In the genomic region with DNA sequence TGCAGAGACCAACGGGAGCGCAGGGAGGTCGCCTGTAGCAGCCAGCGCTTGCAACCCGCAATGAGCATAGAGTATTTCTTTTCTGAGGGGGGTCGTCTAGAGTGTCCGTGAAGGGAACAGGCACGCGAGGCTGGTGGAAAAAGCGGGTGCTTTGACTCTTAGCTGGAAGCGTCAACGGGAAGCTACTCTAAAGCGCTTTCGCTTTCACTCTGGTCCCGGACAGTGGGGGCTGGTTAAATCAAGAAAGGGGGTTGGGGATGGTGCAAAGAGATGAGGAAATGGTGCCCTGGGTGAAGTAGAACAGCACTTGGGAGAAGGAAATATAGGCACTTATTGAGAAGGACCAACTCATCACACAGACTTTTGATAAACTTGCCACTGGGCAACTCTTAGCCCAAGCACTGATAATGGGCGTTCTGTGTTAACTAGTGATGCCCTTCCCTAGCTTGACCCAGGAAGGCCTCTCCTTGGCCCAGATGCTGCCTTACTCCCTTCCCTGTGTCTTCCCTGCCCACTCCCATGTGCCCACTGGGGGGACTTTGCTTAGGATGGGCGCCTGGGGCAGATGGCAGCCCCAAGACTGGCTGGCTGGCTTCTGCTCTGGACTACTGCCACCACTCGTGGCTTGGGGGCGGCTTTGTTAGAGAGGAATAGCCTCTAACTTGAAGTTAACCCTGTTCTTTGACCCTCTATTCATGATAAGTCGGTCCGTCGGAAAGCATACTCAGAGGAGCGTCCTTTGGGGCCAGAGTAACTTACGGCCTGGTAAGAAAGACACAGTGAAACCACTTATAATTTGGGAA, we compare ENCODE assay signal across 8 cellular contexts. TPM values are rescaled to one million over a fixed set of nuclear protein-coding genes. Genes with fewer than 3 reads are reported as not detected.
DNase-seq lines count a peak whose midpoint lies in the region; ATAC-seq and TF ChIP-seq lines count a peak whose summit lies in the region.

No MANE protein-coding gene starts in this region.

- TF ChIP-seq POLR2A in gastroesophageal sphincter (IDR thresholded peaks at IDR 0.05): no peak

- H3K36me3 ChIP-seq in gastroesophageal sphincter (peaks cover 0 to 45% of the 10 kb centered on the region in 2 donors), neutrophil (peaks cover 68% of the 10 kb centered on the region)

- H3K27ac ChIP-seq in gastroesophageal sphincter (peak overlapping the region; percentile 91 to 99 (median 98)), neutrophil (peak overlapping the region; percentile 96)

- H3K27me3 ChIP-seq in gastroesophageal sphincter: no peaks in the 10 kb centered on the region
- no peaks in the 10 kb centered on the region for H3K27me3 ChIP-seq in neutrophil

- peak; percentile 47 for DNase-seq in DMS79 treated with DMSO at 0.1 percent for 48 hours (lab: John Stamatoyannopoulos, UW)
- DNase-seq in H4 (ENCODE audit: low spot score): peak; percentile 43
- DNase-seq in NCI-H2196 treated with DMSO at 0.1 percent for 48 hours (lab: John Stamatoyannopoulos, UW; ENCODE audit: unreplicated experiment): peak; percentile 38
- DNase-seq in activated effector memory CD4-positive, alpha-beta T cell treated with Interleukin-2 at 50 U/mL for 16 hours: peak; percentile 40
- DNase-seq in DMS153 treated with DMSO at 0.1 percent for 48 hours (lab: John Stamatoyannopoulos, UW; ENCODE audit: unreplicated experiment): no peak
- DNase-seq in NCI-H524 treated with DMSO at 0.1 percent for 48 hours (lab: John Stamatoyannopoulos, UW): no peak

- H3K4me1 ChIP-seq in gastroesophageal sphincter (peaks cover 3 to 46% (median 20%) of the 10 kb centered on the region in 3 donors), neutrophil (ENCODE audit: control insufficient read depth in 1 of 2, insufficient read depth in 1 of 2, low read depth in 1 of 2, low read length in 1 of 2) (peaks cover 55 to 62% of the 10 kb centered on the region in 2 experiments)

- ATAC-seq in gastroesophageal sphincter: peak; percentile 11

- WGBS in gastroesophageal sphincter (ENCODE audit: low coverage in 1 of 2), 2 donors: 10% methylated on average over 9 to 11 of the region's 24 CpGs

- no peak for TF ChIP-seq CTCF in gastroesophageal sphincter (IDR thresholded peaks at IDR 0.05)
- TF ChIP-seq CTCF in neutrophil (IDR thresholded peaks at IDR 0.05): no peak

- no peak for TF ChIP-seq EP300 in gastroesophageal sphincter (IDR thresholded peaks at IDR 0.05)

- H3K4me3 ChIP-seq in gastroesophageal sphincter (peak overlapping the region; percentile 83 to 85), neutrophil (ENCODE audit: low read depth in 1 of 2, low read length in 1 of 2) (peak overlapping the region; percentile 85 to 91)

- H3K9me3 ChIP-seq in gastroesophageal sphincter (no peaks in the 10 kb centered on the region), neutrophil (no peaks in the 10 kb centered on the region)

RNA-seq across cellular contexts. Expression of a gene that starts 0.6 kb away (rescaled TPM):
- 120 and 150 TPM in 2 replicates for total RNA-seq in H4 (2014; rRNA removed; shearing (Covaris generic))
- total RNA-seq in gastroesophageal sphincter: 10 to 100 TPM; 12.9 to 19.7 (median 15.8) TPM

RNA-seq across cellular contexts. Expression of a gene that starts 1.1 kb away (rescaled TPM):
- 60.9 and 66.1 TPM in 2 replicates for total RNA-seq in H4 (2014; rRNA removed; shearing (Covaris generic))
- 10 to 100 TPM; 24.6 to 41.8 (median 26.5) TPM for total RNA-seq in gastroesophageal sphincter

RNA-seq across cellular contexts. Expression of a gene that starts 10.7 kb away (rescaled TPM):
- 210 and 212 TPM in 2 replicates for total RNA-seq in H4 (2014; rRNA removed; shearing (Covaris generic))
- total RNA-seq in gastroesophageal sphincter: 10 to 100 TPM; 20.2 to 49.9 (median 36.7) TPM

RNA-seq across cellular contexts. Expression of a gene that starts 16.0 kb away (rescaled TPM):
- 27.4 and 29.8 TPM in 2 replicates for total RNA-seq in H4 (2014; rRNA removed; shearing (Covaris generic))
- total RNA-seq in gastroesophageal sphincter: 10 to 100 TPM in 3 of 4 donors, 1 to 10 TPM in 1; 6.9 to 16.0 (median 11.1) TPM

RNA-seq across cellular contexts. Expression of a gene that starts 37.8 kb away (rescaled TPM):
- total RNA-seq in H4 (2014; rRNA removed; shearing (Covaris generic)): not detected in 2 replicates
- under 1 TPM in 2 of 4 donors, not detected in 2; 0.37 to 0.40 TPM for total RNA-seq in gastroesophageal sphincter

Comparison
In these comparisons a context has a peak if more than half of its experiments do, and no peak if none do; other contexts are left out.
1. DNase-seq: peak in DMS79 treated with DMSO at 0.1 percent for 48 hours (single experiment), H4 (single experiment), NCI-H2196 treated with DMSO at 0.1 percent for 48 hours (single experiment) and activated effector memory CD4-positive, alpha-beta T cell treated with Interleukin-2 at 50 U/mL for 16 hours (single experiment); none in DMS153 treated with DMSO at 0.1 percent for 48 hours (single experiment) and NCI-H524 treated with DMSO at 0.1 percent for 48 hours (single experiment).